8 cellular contexts compared by ENCODE assay signal in genomic region chr7:2687881-2688318, GRCh38. TPM values are rescaled to one million over a fixed set of nuclear protein-coding genes. Genes with fewer than 3 reads are reported as not detected.
A peak's percentile ranks its signal among the peaks of the same experiment; 100 is the strongest.
DNase-seq lines count a peak whose midpoint lies in the region; TF ChIP-seq lines count a peak whose summit lies in the region.

A gene with protein sequence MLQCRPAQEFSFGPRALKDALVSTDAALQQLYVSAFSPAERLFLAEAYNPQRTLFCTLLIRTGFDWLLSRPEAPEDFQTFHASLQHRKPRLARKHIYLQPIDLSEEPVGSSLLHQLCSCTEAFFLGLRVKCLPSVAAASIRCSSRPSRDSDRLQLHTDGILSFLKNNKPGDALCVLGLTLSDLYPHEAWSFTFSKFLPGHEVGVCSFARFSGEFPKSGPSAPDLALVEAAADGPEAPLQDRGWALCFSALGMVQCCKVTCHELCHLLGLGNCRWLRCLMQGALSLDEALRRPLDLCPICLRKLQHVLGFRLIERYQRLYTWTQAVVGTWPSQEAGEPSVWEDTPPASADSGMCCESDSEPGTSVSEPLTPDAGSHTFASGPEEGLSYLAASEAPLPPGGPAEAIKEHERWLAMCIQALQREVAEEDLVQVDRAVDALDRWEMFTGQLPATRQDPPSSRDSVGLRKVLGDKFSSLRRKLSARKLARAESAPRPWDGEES (plus strand): TSS chr7:2688202. CDS start chr7:2700452, 12,250 bp downstream.

- peaks cover 22% of the 10 kb centered on the region for H3K27me3 Mint-ChIP-seq in glutamatergic neuron (ENCODE audit: unreplicated experiment)
- peaks cover 87% of the 10 kb centered on the region for H3K27me3 Mint-ChIP-seq in activated naive CD4-positive, alpha-beta T cell treated with anti-CD3 and anti-CD28 coated beads, Interleukin-2, amount 10 ng/mL, durations not matched to agents 7 days and 5 days

- H3K27ac Mint-ChIP-seq in glutamatergic neuron (ENCODE audit: unreplicated experiment) = no peak within 1 kb of the TSS
- H3K27ac Mint-ChIP-seq in activated naive CD4-positive, alpha-beta T cell treated with anti-CD3 and anti-CD28 coated beads, Interleukin-2, amount 10 ng/mL, durations not matched to agents 7 days and 5 days = no peak within 1 kb of the TSS

- H3K4me1 ChIP-seq in Peyer's patch = peaks cover 0 to 18% (median 16%) of the 10 kb centered on the region in 4 donors

- no peak for DNase-seq in GM12864 (ENCODE audit: low read depth)
- no peak for DNase-seq in Peyer's patch
- no peak for DNase-seq in glutamatergic neuron
- no peak for DNase-seq in renal cortical epithelial cell (ENCODE audit: low read depth)
- DNase-seq in A172 (ENCODE audit: low spot score) = no peak
- DNase-seq in stimulated activated CD4-positive, alpha-beta T cell treated with anti-CD3 and anti-CD28 coated beads, Interleukin-4, amount 100 ng/mL, for 4 hours = no peak
- no peak for DNase-seq in activated naive CD4-positive, alpha-beta T cell treated with anti-CD3 and anti-CD28 coated beads, Interleukin-2, amount 10 ng/mL, durations not matched to agents 7 days and 5 days
- no peak for DNase-seq in KBM-7

- no peaks in the 10 kb centered on the region for H3K36me3 Mint-ChIP-seq in glutamatergic neuron (ENCODE audit: unreplicated experiment)
- H3K36me3 Mint-ChIP-seq in activated naive CD4-positive, alpha-beta T cell treated with anti-CD3 and anti-CD28 coated beads, Interleukin-2, amount 10 ng/mL, durations not matched to agents 7 days and 5 days = no peaks in the 10 kb centered on the region

- TF ChIP-seq POLR2A in Peyer's patch (IDR thresholded peaks at IDR 0.05) = no peak

- TF ChIP-seq CTCF in GM12864 (IDR thresholded peaks at IDR 0.05; ENCODE audit: low read depth, low read length, missing control alignments) = no peak
- TF ChIP-seq CTCF in Peyer's patch (IDR thresholded peaks at IDR 0.05) = no peak
- TF ChIP-seq CTCF in glutamatergic neuron (IDR thresholded peaks at IDR 0.05; ENCODE audit: partially characterized antibody, unreplicated experiment) = no peak

- H3K4me3 Mint-ChIP-seq in glutamatergic neuron (ENCODE audit: unreplicated experiment) = peak within 1 kb of the TSS; percentile 55
- no peak within 1 kb of the TSS for H3K4me3 Mint-ChIP-seq in activated naive CD4-positive, alpha-beta T cell treated with anti-CD3 and anti-CD28 coated beads, Interleukin-2, amount 10 ng/mL, durations not matched to agents 7 days and 5 days

- in situ Hi-C loops in KBM-7 (cut with MboI; ENCODE audit: low pct_unique_long_range_greater_than_20kb, low sequenced_read_pairs) = no loop called here

- H3K4me3 ChIP-seq in GM12864 (ENCODE audit: low read depth, low read length) (peak within 1 kb of the TSS; percentile 43), Peyer's patch (peak within 1 kb of the TSS in 3 of 4 donors; percentile 5 to 31 (median 22))

- peaks cover 10% of the 10 kb centered on the region for H3K9me3 Mint-ChIP-seq in glutamatergic neuron (ENCODE audit: unreplicated experiment)
- H3K9me3 Mint-ChIP-seq in activated naive CD4-positive, alpha-beta T cell treated with anti-CD3 and anti-CD28 coated beads, Interleukin-2, amount 10 ng/mL, durations not matched to agents 7 days and 5 days = no peaks in the 10 kb centered on the region

- H3K9me3 ChIP-seq in Peyer's patch = no peaks in the 10 kb centered on the region

- CTCF ChIA-PET in activated naive CD4-positive, alpha-beta T cell treated with anti-CD3 and anti-CD28 coated beads, Interleukin-2, amount 10 ng/mL, durations not matched to agents 7 days and 5 days (lab: Charles Lee) = interaction anchor here (0.8 to 1.4 kb wide), 2 partner anchors 11 to 22 kb away, joined by 3 to 4 read pairs; no protein-coding TSS in a partner anchor

- H3K27me3 ChIP-seq in Peyer's patch = peaks cover 0 to 22% of the 10 kb centered on the region in 2 donors

- H3K4me1 Mint-ChIP-seq in glutamatergic neuron (ENCODE audit: low read depth, unreplicated experiment) = peaks cover 5% of the 10 kb centered on the region
- peaks cover 11% of the 10 kb centered on the region for H3K4me1 Mint-ChIP-seq in activated naive CD4-positive, alpha-beta T cell treated with anti-CD3 and anti-CD28 coated beads, Interleukin-2, amount 10 ng/mL, durations not matched to agents 7 days and 5 days

- no peaks in the 10 kb centered on the region for H3K36me3 ChIP-seq in Peyer's patch

- no peak within 1 kb of the TSS for H3K27ac ChIP-seq in Peyer's patch

RNA-seq across cellular contexts. Expression of the gene that starts here (rescaled TPM):
- total RNA-seq in Peyer's patch (under 1 TPM in 1 of 4 donors, not detected in 3; 0.67 TPM), glutamatergic neuron (ENCODE audit: unreplicated experiment) (0.15 TPM), renal cortical epithelial cell (3.5 and 14.2 TPM in 2 replicates)
- 0.07 and 0.28 TPM in 2 replicates for total RNA-seq in A172 (2014; rRNA removed; shearing (Covaris generic))
